ENCODE assay signal across 8 cellular contexts in genomic region chr14:100065161-100065871, GRCh38. TPM values are rescaled to one million over a fixed set of nuclear protein-coding genes. Genes with fewer than 3 reads are reported as not detected.
DNase-seq lines count a peak whose midpoint lies in the region; ATAC-seq and TF ChIP-seq lines count a peak whose summit lies in the region.

Gene EVL, plus strand, starts transcription at chr14:100065422. Its CDS starts 79 bp downstream, at chr14:100065501.

- H3K4me2 ChIP-seq in smooth muscle cell: peak within 1 kb of the TSS; percentile 44

- no peaks in the 10 kb centered on the region for H3K4me1 ChIP-seq in smooth muscle cell (ENCODE audit: low read depth)

- H3K27me3 ChIP-seq in smooth muscle cell (ENCODE audit: low read depth): no peaks in the 10 kb centered on the region

- DNase-seq in NAMALWA (ENCODE audit: low spot score) (peak; percentile 71), activated T-cell treated with anti-CD3 and anti-CD28 coated beads for 4 hours (peak; percentile 79), glutamatergic neuron (no peak), smooth muscle cell (lab: John Stamatoyannopoulos, UW; ENCODE audit: unreplicated experiment) (no peak), hippocampal formation (lab: John Stamatoyannopoulos, UW) (no peak), NCI-H446 (lab: John Stamatoyannopoulos, UW) (no peak)

- H3K27ac ChIP-seq in smooth muscle cell (ENCODE audit: low read depth): peak within 1 kb of the TSS; percentile 8

- H3F3A ChIP-seq in smooth muscle cell (ENCODE audit: low read depth): no peaks in the 10 kb centered on the region

- peaks cover 1% of the 10 kb centered on the region for H3K9me3 Mint-ChIP-seq in glutamatergic neuron (ENCODE audit: unreplicated experiment)

- H3K27me3 Mint-ChIP-seq in glutamatergic neuron (ENCODE audit: unreplicated experiment): no peaks in the 10 kb centered on the region

- peaks cover 7% of the 10 kb centered on the region for H3K79me2 ChIP-seq in smooth muscle cell (ENCODE audit: low read depth)

- H2AFZ ChIP-seq in smooth muscle cell (ENCODE audit: low read depth): no peak within 1 kb of the TSS

- H3K4me3 ChIP-seq in GM08714 (ENCODE audit: low read length): peak within 1 kb of the TSS; percentile 72; the same call in 1 of the 2 replicates
- H3K4me3 ChIP-seq in smooth muscle cell: no peak within 1 kb of the TSS

- H3K27ac Mint-ChIP-seq in glutamatergic neuron (ENCODE audit: unreplicated experiment): no peak within 1 kb of the TSS

- no peaks in the 10 kb centered on the region for H3K9me3 ChIP-seq in smooth muscle cell (replicated peaks; ENCODE audit: low read depth)

- H3K36me3 ChIP-seq in smooth muscle cell (ENCODE audit: low read depth): no peaks in the 10 kb centered on the region

- ATAC-seq in GM21786 (IDR thresholded peaks at IDR 0.05; ENCODE audit: unreplicated experiment): peak; percentile 49

- H3K36me3 Mint-ChIP-seq in glutamatergic neuron (ENCODE audit: unreplicated experiment): no peaks in the 10 kb centered on the region

- peaks cover 23% of the 10 kb centered on the region for H3K4me1 Mint-ChIP-seq in glutamatergic neuron (ENCODE audit: low read depth, unreplicated experiment)

- H3K9ac ChIP-seq in smooth muscle cell (ENCODE audit: low read depth): no peak within 1 kb of the TSS

- H4K20me1 ChIP-seq in smooth muscle cell (ENCODE audit: low read depth): peaks cover 55% of the 10 kb centered on the region

- WGBS in smooth muscle cell (ENCODE audit: low lambda C conversion rate): 90% methylated on average over 6 of the region's 6 CpGs

- H3K4me3 Mint-ChIP-seq in glutamatergic neuron (ENCODE audit: unreplicated experiment): no peak within 1 kb of the TSS

- TF ChIP-seq CTCF in glutamatergic neuron (IDR thresholded peaks at IDR 0.05; ENCODE audit: partially characterized antibody, unreplicated experiment): no peak
- TF ChIP-seq CTCF in smooth muscle cell (IDR thresholded peaks at IDR 0.05; ENCODE audit: borderline replicate concordance, insufficient read depth, poor library complexity, severe bottlenecking): no peak

RNA-seq across cellular contexts. Expression of gene EVL, which starts in this region (rescaled TPM):
- total RNA-seq in glutamatergic neuron (ENCODE audit: unreplicated experiment) (381 TPM), smooth muscle cell (19.5 and 22.0 TPM in 2 replicates)
- 26.3 and 31.3 TPM in 2 replicates for polyA plus RNA-seq in smooth muscle cell

Comparison
In these comparisons a context has a peak if more than half of its experiments do, and no peak if none do; other contexts are left out.
1. RNA of gene EVL (total RNA-seq): 381 TPM in glutamatergic neuron (single experiment); 19.5 to 22.0 TPM in smooth muscle cell; every median in the first group is over 10 times any median in the second.
2. DNase-seq: peak in NAMALWA (single experiment) and activated T-cell treated with anti-CD3 and anti-CD28 coated beads for 4 hours (single experiment); none in glutamatergic neuron (single experiment), smooth muscle cell (single experiment), hippocampal formation (0 of 2) and NCI-H446 (0 of 2).